10 cellular contexts compared by ENCODE assay signal in genomic region chr10:15013530-15013929, GRCh38. TPM values are rescaled to one million over a fixed set of nuclear protein-coding genes. Genes with fewer than 3 reads are reported as not detected.
"Had no signal": no experiment of that assay in that cellular context is flagged by ENCODE, and none has a peak within 500 bp of the region (broad histone marks: within the 10 kb centered on the region; RNA-seq: fewer than 3 reads in every experiment).

No MANE protein-coding gene starts in this region.

RNA-seq across cellular contexts. Expression of gene OLAH, which starts 30.2 kb away (rescaled TPM):
- total RNA-seq: activated T-helper 2 cell treated with anti-CD3 and anti-CD28 coated beads, Interferon-gamma antibody, Interleukin-2, Interleukin-4, amounts not matched to agents 10 μg/mL and 5 μg/mL and 100 μg/mL, durations not matched to agents 14 hours and 24 hours and 36 hours; myocyte; progenitor cell of endocrine pancreas had no signal

RNA-seq across cellular contexts. Expression of gene MEIG1, which starts 54.3 kb away (rescaled TPM):
- total RNA-seq: activated CD8-positive, alpha-beta T cell treated with anti-CD3 and anti-CD28 coated beads, Interleukin-2, amount 10 ng/mL, durations not matched to agents 7 days and 5 days; epithelial cell of proximal tubule; gastrocnemius medialis; myocyte; occipital lobe; right cardiac atrium; skeletal muscle tissue; suprapubic skin had no signal
